Comparison of ENCODE assay signal across 12 cellular contexts in the genomic region with DNA sequence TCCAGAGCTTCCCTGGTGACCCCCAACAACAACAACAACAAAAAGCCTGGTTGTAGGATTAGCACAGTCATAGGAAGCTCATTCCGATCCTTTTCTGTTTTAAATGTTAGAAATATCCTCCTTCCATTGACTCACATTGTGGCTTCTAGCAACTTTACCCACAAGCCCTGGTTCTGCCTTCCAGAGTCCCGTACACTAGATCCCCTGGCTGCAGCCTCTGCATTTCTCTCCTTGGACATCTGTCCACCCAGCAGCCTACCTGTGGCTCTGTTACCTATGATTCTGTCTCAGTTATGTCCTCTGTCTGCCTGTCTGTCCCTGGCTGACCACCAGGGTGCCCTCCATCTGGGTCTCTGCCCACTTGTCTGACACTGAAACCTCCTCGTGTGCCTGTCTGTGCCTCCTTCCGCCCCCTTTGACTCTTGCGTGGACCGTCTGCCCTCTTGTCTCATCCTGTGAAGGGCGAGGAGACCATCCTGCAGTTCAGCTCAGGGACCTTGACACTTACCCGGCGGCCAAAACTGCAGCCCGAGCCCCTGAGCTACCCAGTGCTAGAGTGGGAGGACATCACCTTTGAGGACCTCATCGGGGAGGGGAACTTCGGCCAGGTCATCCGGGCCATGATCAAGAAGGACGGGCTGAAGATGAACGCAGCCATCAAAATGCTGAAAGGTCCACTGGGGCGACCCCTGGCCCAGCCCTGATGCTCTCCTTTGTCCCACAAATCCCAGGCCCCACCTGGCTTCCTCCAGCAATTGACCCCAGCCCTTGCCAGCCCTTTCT. TPM values are rescaled to one million over a fixed set of nuclear protein-coding genes. Genes with fewer than 3 reads are reported as not detected.
A peak's percentile ranks its signal among the peaks of the same experiment; 100 is the strongest.
DNase-seq lines count a peak whose midpoint lies in the region; ATAC-seq and TF ChIP-seq lines count a peak whose summit lies in the region.
"Had no signal": no experiment of that assay in that cellular context is flagged by ENCODE, and none has a peak within 500 bp of the region (broad histone marks: within the 10 kb centered on the region; RNA-seq: fewer than 3 reads in every experiment).

No MANE protein-coding gene starts in this region.

- H3K4me3 Mint-ChIP-seq in osteocyte (ENCODE audit: unreplicated experiment), result no peak overlapping the region

- no peak overlapping the region for H3K27ac Mint-ChIP-seq in osteocyte (ENCODE audit: unreplicated experiment)

- ATAC-seq in HG03108 (IDR thresholded peaks at IDR 0.05; ENCODE audit: unreplicated experiment) (no peak), HG03097 (IDR thresholded peaks at IDR 0.05; ENCODE audit: low FRiP score, unreplicated experiment) (no peak)

- no peaks in the 10 kb centered on the region for H3K36me3 Mint-ChIP-seq in osteocyte (ENCODE audit: unreplicated experiment)

- no peaks in the 10 kb centered on the region for H3K27me3 Mint-ChIP-seq in osteocyte (ENCODE audit: unreplicated experiment)

- TF ChIP-seq CTCF in choroid plexus epithelial cell (conservative IDR thresholded peaks at IDR 0.05; ENCODE audit: low read depth, low read length) (peak; percentile 30), osteocyte (IDR thresholded peaks at IDR 0.05) (peak; percentile 15)

- H3K9me3 Mint-ChIP-seq in osteocyte (ENCODE audit: unreplicated experiment), result no peaks in the 10 kb centered on the region

- no peaks in the 10 kb centered on the region for H3K4me1 Mint-ChIP-seq in osteocyte (ENCODE audit: unreplicated experiment)

- no peak overlapping the region for H3K4me3 ChIP-seq in choroid plexus epithelial cell (ENCODE audit: low read depth, low read length)

- DNase-seq in HT-29 (ENCODE audit: low spot score) (peak; percentile 11), choroid plexus epithelial cell (ENCODE audit: low read depth) (no peak), osteocyte (ENCODE audit: extremely low spot score, unreplicated experiment) (no peak), NCI-H345 treated with DMSO at 0.1 percent for 48 hours (lab: John Stamatoyannopoulos, UW; ENCODE audit: unreplicated experiment) (no peak)
- DNase-seq: activated CD8-positive, alpha-beta memory T cell treated with anti-CD3 and anti-CD28 coated beads, Interleukin-2, amount 50 U/mL, for 48 hours; Caco-2; GOT3; NCI-H1105; NCI-H524 treated with DMSO at 0.1 percent for 48 hours had no signal

RNA-seq across cellular contexts. Expression of gene TIE1, which starts 16.1 kb away (rescaled TPM):
- total RNA-seq in HT-29 (2014; rRNA removed; shearing (Covaris generic)), result not detected in 2 replicates
- total RNA-seq in osteocyte, result not detected in 2 replicates
- total RNA-seq: Caco-2 had no signal

RNA-seq across cellular contexts. Expression of gene MPL, which starts 20.7 kb away (rescaled TPM):
- 0.79 TPM in 1 of 2 replicates, not detected in the other for total RNA-seq in HT-29 (2014; rRNA removed; shearing (Covaris generic))
- total RNA-seq in osteocyte, result not detected in 2 replicates
- total RNA-seq: Caco-2, pulmonary artery endothelial cell had no signal

RNA-seq across cellular contexts. Expression of gene C1orf210, which starts 31.5 kb away (rescaled TPM):
- 39.0 and 58.2 TPM in 2 replicates for total RNA-seq in HT-29 (2014; rRNA removed; shearing (Covaris generic))
- not detected in 2 replicates for total RNA-seq in osteocyte
- total RNA-seq: pulmonary artery endothelial cell had no signal

RNA-seq across cellular contexts. Expression of gene CDC20, which starts 41.9 kb away (rescaled TPM):
- 278 and 304 TPM in 2 replicates for total RNA-seq in HT-29 (2014; rRNA removed; shearing (Covaris generic))
- total RNA-seq in osteocyte, result 15.2 and 18.7 TPM in 2 replicates

RNA-seq across cellular contexts. Expression of gene TMEM125, which starts 47.1 kb away (rescaled TPM):
- 64.2 and 65.2 TPM in 2 replicates for total RNA-seq in HT-29 (2014; rRNA removed; shearing (Covaris generic))
- not detected in 2 replicates for total RNA-seq in osteocyte
- total RNA-seq: pulmonary artery endothelial cell had no signal

Comparison
In these comparisons a context has a peak if more than half of its experiments do, and no peak if none do; other contexts are left out.
1. RNA of gene C1orf210, which starts 31.5 kb away (total RNA-seq): 39.0 to 58.2 TPM in HT-29; not detected in osteocyte; every median in the first group is over 10 times any median in the second.